Comparison of ENCODE assay signal across 28 cellular contexts in the genomic region with DNA sequence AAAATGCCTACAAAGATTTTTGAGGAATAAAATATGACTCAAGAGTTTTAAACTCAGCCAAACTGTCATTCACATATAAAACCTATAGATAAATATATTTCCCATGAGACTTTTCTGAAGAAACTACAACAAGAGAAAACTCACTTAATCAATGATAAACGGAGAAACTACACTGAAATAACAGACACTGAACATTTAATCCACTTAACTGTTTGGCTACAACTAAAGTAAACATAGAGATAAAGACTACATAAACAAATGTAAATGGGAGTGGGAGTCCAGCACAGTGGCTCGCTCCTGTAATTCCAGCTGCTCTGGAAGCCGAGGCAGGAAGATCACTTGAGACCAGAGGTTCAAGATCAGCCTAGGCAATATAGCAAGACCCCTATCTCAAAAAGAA.
"Had no signal": no experiment of that assay in that cellular context is flagged by ENCODE, and none has a peak within 500 bp of the region (broad histone marks: within the 10 kb centered on the region; RNA-seq: fewer than 3 reads in every experiment).

No MANE protein-coding gene starts in this region.

- H3K4me1 ChIP-seq: ascending aorta, breast epithelium, colonic mucosa, esophagus squamous epithelium had no signal

- H3K36me3 ChIP-seq: ascending aorta, breast epithelium, cardiac muscle cell, colonic mucosa, esophagus squamous epithelium had no signal

- H3K4me3 ChIP-seq: ascending aorta, breast epithelium, cardiac muscle cell, colonic mucosa, esophagus squamous epithelium had no signal

- DNase-seq: activated CD4-positive, alpha-beta memory T cell treated with anti-CD3 and anti-CD28 coated beads, Interleukin-2, amount 10 ng/mL, durations not matched to agents 7 days and 5 days; activated CD4-positive, alpha-beta T cell treated with anti-CD3 and anti-CD28 coated beads for 36 hours; activated CD4-positive, alpha-beta T cell treated with anti-CD3 and anti-CD28 coated beads, Interleukin-2, amount 10 ng/mL, durations not matched to agents 24 days and 14 days; activated CD4-positive, CD25-positive, alpha-beta regulatory T cell; activated CD4-positive, CD25-positive, alpha-beta regulatory T cell treated with anti-CD3 and anti-CD28 coated beads, Interleukin-2, amount 50 U/mL, for 72 hours; activated CD8-positive, alpha-beta memory T cell treated with anti-CD3 and anti-CD28 coated beads, Interleukin-2, amount 50 U/mL, for 48 hours; activated gamma-delta T cell; activated naive CD4-positive, alpha-beta T cell; activated naive CD4-positive, alpha-beta T cell treated with anti-CD3 and anti-CD28 coated beads, Interleukin-2, amount 10 ng/mL, durations not matched to agents 7 days and 5 days; activated naive CD8-positive, alpha-beta T cell treated with anti-CD3 and anti-CD28 coated beads, Interleukin-2, amount 10 ng/mL, durations not matched to agents 7 days and 5 days; activated T-cell treated with anti-CD3 and anti-CD28 coated beads for 4 hours; activated T-cell treated with anti-CD3 and anti-CD28 coated beads, Interleukin-2, amount 50 U/mL, for 24 hours; activated T-cell treated with anti-CD3 and anti-CD28 coated beads, Interleukin-2, amount 50 U/mL, for 72 hours; central memory CD4-positive, alpha-beta T cell; cerebellar nuclear complex; colonic mucosa; effector CD8-positive, alpha-beta T cell; esophagus squamous epithelium; foreskin fibroblast; head of caudate nucleus; T-helper 2 cell had no signal

- FAIRE-seq: endometrium, endothelial cell of umbilical vein, frontal cortex had no signal

- H3K9me3 ChIP-seq: ascending aorta, breast epithelium, colonic mucosa, esophagus squamous epithelium had no signal

- H3K27ac ChIP-seq: ascending aorta, breast epithelium, cardiac muscle cell, colonic mucosa, epithelial cell of prostate, esophagus squamous epithelium had no signal
